Comparison of ENCODE assay signal across 11 cellular contexts in genomic region chr3:67526246-67526645, GRCh38.
DNase-seq lines count a peak whose midpoint lies in the region; ATAC-seq and TF ChIP-seq lines count a peak whose summit lies in the region.
"Had no signal": no experiment of that assay in that cellular context is flagged by ENCODE, and none has a peak within 500 bp of the region (broad histone marks: within the 10 kb centered on the region; RNA-seq: fewer than 3 reads in every experiment).

No MANE protein-coding gene starts in this region.

- 78 to 94% (median 90%) methylated on average over 2 of the region's 2 CpGs for WGBS in stomach, 5 donors

- no peak overlapping the region for H3K4me3 ChIP-seq in AG09309 (ENCODE audit: control insufficient read depth, low read depth, low read length)
- no peak overlapping the region for H3K4me3 ChIP-seq in foreskin fibroblast (ENCODE audit: low read depth in 1 of 2, low read length in 2 of 2)
- no peak overlapping the region for H3K4me3 ChIP-seq in stomach

- no peaks in the 10 kb centered on the region for H3K27me3 ChIP-seq in stomach

- DNase-seq in AG09309 (ENCODE audit: low read depth) (peak; percentile 86), HS-5 (ENCODE audit: low read depth) (peak; percentile 88), SW480 (ENCODE audit: low spot score) (peak; percentile 76), foreskin fibroblast (peak; percentile 86 to 91), stomach (no peak), sciatic nerve (ENCODE audit: low spot score) (no peak)
- DNase-seq: activated B cell treated with CpG ODN at 0.5 μM for 24 hours; CD8-positive, alpha-beta memory T cell; NCI-H2029 had no signal

- H3K27ac ChIP-seq in stomach = no peak overlapping the region

- ATAC-seq in HG03342 (IDR thresholded peaks at IDR 0.05; ENCODE audit: unreplicated experiment) (no peak), sciatic nerve (no peak), GM21723 (IDR thresholded peaks at IDR 0.05; ENCODE audit: unreplicated experiment) (no peak)

- H3K36me3 ChIP-seq in stomach = peaks cover 0 to 40% (median 33%) of the 10 kb centered on the region in 4 donors

- H3K4me1 ChIP-seq in stomach = peaks cover 0 to 6% (median 0%) of the 10 kb centered on the region in 4 donors

- TF ChIP-seq EP300 in stomach (IDR thresholded peaks at IDR 0.05) = no peak

- TF ChIP-seq POLR2A in stomach (IDR thresholded peaks at IDR 0.05) = no peak

- intact Hi-C loops in stomach (cut with DNase I; ENCODE audit: low total_unique reads) (no loop called here), sciatic nerve (cut with DNase I) (no loop called here)

- TF ChIP-seq CTCF in AG09309 (IDR thresholded peaks at IDR 0.05; ENCODE audit: control insufficient read depth, insufficient read depth, low read depth, low read length, missing control alignments) (no peak), foreskin fibroblast (IDR thresholded peaks at IDR 0.05; ENCODE audit: low read depth, low read length) (no peak), stomach (IDR thresholded peaks at IDR 0.05) (no peak)

- no peaks in the 10 kb centered on the region for H3K9me3 ChIP-seq in stomach

Comparison
In these comparisons a context has a peak if more than half of its experiments do, and no peak if none do; other contexts are left out.
1. DNase-seq: peak in AG09309 (single experiment), HS-5 (single experiment), SW480 (single experiment) and foreskin fibroblast (2 of 2); none in stomach (single experiment) and sciatic nerve (single experiment).